In the genomic region with DNA sequence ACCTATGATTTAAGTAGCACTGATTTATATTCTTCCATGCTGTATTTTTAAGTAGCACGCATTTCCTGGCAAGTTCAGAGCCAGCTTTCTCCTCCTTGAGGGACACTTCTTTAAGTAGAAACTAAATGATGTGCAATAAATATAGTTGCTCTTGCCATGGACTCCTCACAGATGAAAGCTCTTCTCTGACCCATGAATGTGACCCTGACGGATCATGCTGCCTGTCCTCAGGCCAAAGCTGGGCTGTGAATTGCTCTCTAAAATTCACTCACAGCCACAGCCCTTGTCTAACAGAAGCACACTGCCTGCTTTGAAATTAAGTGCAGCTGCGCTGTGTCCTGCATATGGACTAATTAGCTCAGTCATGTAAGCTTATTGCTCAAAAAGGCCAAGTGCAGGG, we compare ENCODE assay signal across 25 cellular contexts.
A peak's percentile ranks its signal among the peaks of the same experiment; 100 is the strongest.
DNase-seq lines count a peak whose midpoint lies in the region; ATAC-seq and FAIRE-seq lines count a peak whose summit lies in the region.
"Had no signal": no experiment of that assay in that cellular context is flagged by ENCODE, and none has a peak within 500 bp of the region (broad histone marks: within the 10 kb centered on the region; RNA-seq: fewer than 3 reads in every experiment).

No MANE protein-coding gene starts in this region.

- peak; percentile 4 for FAIRE-seq in HTR-8/SVneo (lab: Jason Lieb, UNC)
- FAIRE-seq: A549, GM12891, GM18507 had no signal

- no peak for ATAC-seq in HG02678 (IDR thresholded peaks at IDR 0.05; ENCODE audit: unreplicated experiment)
- ATAC-seq: A549 had no signal

- H3K36me3 ChIP-seq in neuron (ENCODE audit: insufficient read depth, low read length): no peaks in the 10 kb centered on the region
- H3K36me3 ChIP-seq: BE2C; BLaER1 treated with 17β-estradiol and CSF1 and Interleukin-3, amounts not matched to agents 10 nM and 100 nM had no signal

- H2AFZ ChIP-seq in neuron (ENCODE audit: low read depth, low read length): peak overlapping the region; percentile 2

- H3K4me3 ChIP-seq in neuron (ENCODE audit: low read length): no peak overlapping the region
- H3K4me3 ChIP-seq: A549; BLaER1 treated with 17β-estradiol and CSF1 and Interleukin-3, amounts not matched to agents 10 nM and 100 nM had no signal

- DNase-seq in HTR-8/SVneo (ENCODE audit: insufficient read length, low spot score): no peak
- peak; percentile 95 for DNase-seq in left kidney (ENCODE audit: low read depth, low spot score)
- DNase-seq in NCI-H1105 treated with DMSO at 0.1 percent for 48 hours (lab: John Stamatoyannopoulos, UW): no peak
- DNase-seq in COLO829 (ENCODE audit: low spot score): no peak
- no peak for DNase-seq in activated CD8-positive, alpha-beta memory T cell treated with anti-CD3 and anti-CD28 coated beads for 24 hours
- DNase-seq: 8988T; ACHN; AML-193; BE2C; Calu3; CD4-positive, alpha-beta T cell; CD8-positive, alpha-beta memory T cell; COR-L47; DMS53; DMS79 treated with DMSO at 0.1 percent for 48 hours; GF-D8; GOT3; H7; HCEC 1CT had no signal

- H3K9me3 ChIP-seq in neuron (ENCODE audit: low read length): no peaks in the 10 kb centered on the region
- H3K9me3 ChIP-seq: BE2C had no signal

- no peaks in the 10 kb centered on the region for H3K27me3 ChIP-seq in neuron (ENCODE audit: insufficient read depth, low read length)
- H3K27me3 ChIP-seq: BE2C; BLaER1 treated with 17β-estradiol and CSF1 and Interleukin-3, amounts not matched to agents 10 nM and 100 nM had no signal

- peaks cover 18% of the 10 kb centered on the region for H3K4me1 ChIP-seq in neuron (ENCODE audit: insufficient read depth, low read length)
- H3K4me1 ChIP-seq: A549; BE2C; BLaER1 treated with 17β-estradiol and CSF1 and Interleukin-3, amounts not matched to agents 10 nM and 100 nM had no signal
